ENCODE assay signal across 8 cellular contexts in the genomic region with DNA sequence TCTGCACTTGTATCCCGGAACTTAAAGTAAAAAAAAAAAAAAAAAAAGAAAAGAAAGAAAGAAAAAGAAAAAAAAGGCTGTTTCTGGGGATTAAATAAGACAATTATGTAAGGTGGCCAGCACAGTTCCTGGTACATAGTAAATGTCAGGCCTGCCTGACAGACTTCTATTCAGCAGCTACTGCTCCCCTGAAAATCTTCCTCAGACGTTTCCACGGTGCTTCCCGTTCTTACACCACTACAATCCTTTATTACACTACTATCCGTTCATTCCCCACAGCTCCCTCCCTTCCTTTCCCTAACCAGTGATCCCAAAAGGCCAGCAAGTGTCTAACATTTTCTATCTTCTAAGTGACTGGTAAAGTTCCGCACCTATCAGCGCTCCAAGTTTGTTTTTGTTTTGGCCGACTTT. TPM values are rescaled to one million over a fixed set of nuclear protein-coding genes. Genes with fewer than 3 reads are reported as not detected.
DNase-seq lines count a peak whose midpoint lies in the region; ATAC-seq and TF ChIP-seq lines count a peak whose summit lies in the region.

No MANE protein-coding gene starts in this region.

- H3K4me1 Mint-ChIP-seq in activated T-helper 1 cell treated with anti-CD3 and anti-CD28 coated beads, Interleukin-12 subunit alpha, Interleukin-12 subunit beta, Interleukin-2, Interleukin-4 antibody, amounts not matched to agents 30 ng/mL and 10 ng/mL and 1 ng/mL, durations not matched to agents 14 hours and 24 hours and 36 hours (ENCODE audit: low read depth), result peaks cover 30% of the 10 kb centered on the region

- in situ Hi-C loops in GM23248 (cut with MboI), result no loop called here

- TF ChIP-seq CTCF in spleen (IDR thresholded peaks at IDR 0.05 in 8 of 11, conservative IDR thresholded peaks at IDR 0.05 in 3 of 11), result no peak

- WGBS in GM23248 (ENCODE audit: low coverage in 1 of 2, low lambda C conversion rate in 2 of 2, missing lambda C conversion rate in 2 of 2), 2 experiments, result 1 to 4% methylated on average over 8 of the region's 8 CpGs
- 6 to 12% (median 11%) methylated on average over 8 of the region's 8 CpGs for WGBS in spleen, 5 donors

- peak overlapping the region; percentile 85 for H3K4me2 ChIP-seq in GM23248 (ENCODE audit: unreplicated experiment)

- H3K9me2 ChIP-seq in GM23248 (ENCODE audit: insufficient read depth), result no peaks in the 10 kb centered on the region

- no peak for ATAC-seq in HG03432 (IDR thresholded peaks at IDR 0.05; ENCODE audit: unreplicated experiment)

- H3K36me3 ChIP-seq in ACC112 (ENCODE audit: insufficient read depth, low read length) (no peaks in the 10 kb centered on the region), GM23248 (ENCODE audit: low read depth) (peaks cover 2% of the 10 kb centered on the region; the same call in 1 of the 2 replicates), spleen (peaks cover 0 to 21% (median 8%) of the 10 kb centered on the region in 6 donors)

- intact Hi-C loops in activated T-helper 1 cell treated with anti-CD3 and anti-CD28 coated beads, Interleukin-12 subunit alpha, Interleukin-12 subunit beta, Interleukin-2, Interleukin-4 antibody, amounts not matched to agents 30 ng/mL and 10 ng/mL and 1 ng/mL, durations not matched to agents 14 hours and 24 hours and 36 hours (cut with micrococcal nuclease), result loop anchor here (1.0 to 10.0 kb wide), 8 partner anchors 38 to 674 kb away; a partner anchor contains a TSS
- intact Hi-C loops in spleen (cut with DNase I; ENCODE audit: low total_unique reads), result no loop called here
- intact Hi-C loops in posterior cingulate gyrus (cut with DNase I), result loop anchor here (2.0 to 10.0 kb wide), 2 partner anchors 70 to 178 kb away; a partner anchor contains a TSS

- H3K4me3 ChIP-seq in ACC112 (ENCODE audit: low read depth, low read length) (peak overlapping the region; percentile 98), GM23248 (peak overlapping the region; percentile 82), iPS-11a (ENCODE audit: low read depth, low read length) (peak overlapping the region; percentile 83), spleen (peak overlapping the region; percentile 63 to 94 (median 78))

- H3K79me2 ChIP-seq in ACC112 (ENCODE audit: control insufficient read depth, insufficient read depth, low read length, unreplicated experiment), result peaks cover 33% of the 10 kb centered on the region
- H3K79me2 ChIP-seq in GM23248 (ENCODE audit: insufficient read depth), result peaks cover 42% of the 10 kb centered on the region

- H3K9me3 ChIP-seq in GM23248 (ENCODE audit: low read depth) (no peaks in the 10 kb centered on the region), spleen (no peaks in the 10 kb centered on the region)

- DNase-seq in GM23248 (no peak), spleen (no peak), GM19240 (ENCODE audit: insufficient read length, low spot score) (no peak), posterior cingulate gyrus (no peak)
- DNase-seq in activated T-helper 1 cell treated with anti-CD3 and anti-CD28 coated beads, Interleukin-12 subunit alpha, Interleukin-12 subunit beta, Interleukin-2, Interleukin-4 antibody, amounts not matched to agents 30 ng/mL and 10 ng/mL and 1 ng/mL, durations not matched to agents 14 hours and 24 hours and 36 hours (ENCODE audit: low spot score), result no peak

- peak overlapping the region; percentile 62 for H2AFZ ChIP-seq in ACC112 (ENCODE audit: low read length, unreplicated experiment)
- H2AFZ ChIP-seq in GM23248, result peak overlapping the region; percentile 90

- H3K9me3 Mint-ChIP-seq in activated T-helper 1 cell treated with anti-CD3 and anti-CD28 coated beads, Interleukin-12 subunit alpha, Interleukin-12 subunit beta, Interleukin-2, Interleukin-4 antibody, amounts not matched to agents 30 ng/mL and 10 ng/mL and 1 ng/mL, durations not matched to agents 14 hours and 24 hours and 36 hours, result no peaks in the 10 kb centered on the region

- peak overlapping the region; percentile 99 for H3K4me3 Mint-ChIP-seq in activated T-helper 1 cell treated with anti-CD3 and anti-CD28 coated beads, Interleukin-12 subunit alpha, Interleukin-12 subunit beta, Interleukin-2, Interleukin-4 antibody, amounts not matched to agents 30 ng/mL and 10 ng/mL and 1 ng/mL, durations not matched to agents 14 hours and 24 hours and 36 hours

- peak overlapping the region; percentile 92 for H3K27ac Mint-ChIP-seq in activated T-helper 1 cell treated with anti-CD3 and anti-CD28 coated beads, Interleukin-12 subunit alpha, Interleukin-12 subunit beta, Interleukin-2, Interleukin-4 antibody, amounts not matched to agents 30 ng/mL and 10 ng/mL and 1 ng/mL, durations not matched to agents 14 hours and 24 hours and 36 hours

- TF ChIP-seq POLR2A in spleen (IDR thresholded peaks at IDR 0.05), result no peak

- peak overlapping the region; percentile 91 for H3K27ac ChIP-seq in ACC112 (ENCODE audit: low read depth, low read length)
- peak overlapping the region; percentile 98 for H3K27ac ChIP-seq in GM23248
- peak overlapping the region; percentile 98 to 100 (median 100) for H3K27ac ChIP-seq in spleen

- H3K9ac ChIP-seq in GM23248, result peak overlapping the region; percentile 98

- H3K36me3 Mint-ChIP-seq in activated T-helper 1 cell treated with anti-CD3 and anti-CD28 coated beads, Interleukin-12 subunit alpha, Interleukin-12 subunit beta, Interleukin-2, Interleukin-4 antibody, amounts not matched to agents 30 ng/mL and 10 ng/mL and 1 ng/mL, durations not matched to agents 14 hours and 24 hours and 36 hours (ENCODE audit: low read depth), result peaks cover 14% of the 10 kb centered on the region

- no peaks in the 10 kb centered on the region for H3K27me3 ChIP-seq in ACC112 (ENCODE audit: insufficient read depth, low read length)
- H3K27me3 ChIP-seq in GM23248 (replicated peaks; ENCODE audit: insufficient read depth), result no peaks in the 10 kb centered on the region
- H3K27me3 ChIP-seq in spleen (replicated peaks in 1 of 7), result no peaks in the 10 kb centered on the region

- H3K27me3 Mint-ChIP-seq in activated T-helper 1 cell treated with anti-CD3 and anti-CD28 coated beads, Interleukin-12 subunit alpha, Interleukin-12 subunit beta, Interleukin-2, Interleukin-4 antibody, amounts not matched to agents 30 ng/mL and 10 ng/mL and 1 ng/mL, durations not matched to agents 14 hours and 24 hours and 36 hours (ENCODE audit: insufficient read depth), result no peaks in the 10 kb centered on the region

- no peaks in the 10 kb centered on the region for H4K20me1 ChIP-seq in GM23248 (ENCODE audit: insufficient read depth)

- peaks cover 13% of the 10 kb centered on the region for H3F3A ChIP-seq in GM23248 (ENCODE audit: insufficient read depth)

- H3K4me1 ChIP-seq in ACC112 (ENCODE audit: control insufficient read depth, insufficient read depth, low read length, unreplicated experiment), result peaks cover 4% of the 10 kb centered on the region
- H3K4me1 ChIP-seq in GM23248 (ENCODE audit: insufficient read depth), result peaks cover 21% of the 10 kb centered on the region
- H3K4me1 ChIP-seq in spleen, result peaks cover 12 to 47% (median 35%) of the 10 kb centered on the region in 6 donors

RNA-seq across cellular contexts. Expression of a gene that starts 0.6 kb away (rescaled TPM):
- total RNA-seq in GM23248 (2014; rRNA removed; shearing (Covaris generic)), result 31.0 and 39.5 TPM in 2 replicates
- 24.5 and 25.5 TPM in 2 replicates for polyA plus RNA-seq in GM23248 (2016; fragmentation: Nextera tagmentation; extraction: Ambion mirVana)
- 26.5 and 28.6 TPM in 2 replicates for total RNA-seq in activated T-helper 1 cell treated with anti-CD3 and anti-CD28 coated beads, Interleukin-12 subunit alpha, Interleukin-12 subunit beta, Interleukin-2, Interleukin-4 antibody, amounts not matched to agents 30 ng/mL and 10 ng/mL and 1 ng/mL, durations not matched to agents 14 hours and 24 hours and 36 hours
- 10 to 100 TPM; 51.6 to 88.0 (median 67.9) TPM for total RNA-seq in spleen
- polyA plus RNA-seq in spleen, result 10 to 100 TPM; 21.3 to 23.2 (median 22.3) TPM
